8 cellular contexts compared by ENCODE assay signal in the genomic region with DNA sequence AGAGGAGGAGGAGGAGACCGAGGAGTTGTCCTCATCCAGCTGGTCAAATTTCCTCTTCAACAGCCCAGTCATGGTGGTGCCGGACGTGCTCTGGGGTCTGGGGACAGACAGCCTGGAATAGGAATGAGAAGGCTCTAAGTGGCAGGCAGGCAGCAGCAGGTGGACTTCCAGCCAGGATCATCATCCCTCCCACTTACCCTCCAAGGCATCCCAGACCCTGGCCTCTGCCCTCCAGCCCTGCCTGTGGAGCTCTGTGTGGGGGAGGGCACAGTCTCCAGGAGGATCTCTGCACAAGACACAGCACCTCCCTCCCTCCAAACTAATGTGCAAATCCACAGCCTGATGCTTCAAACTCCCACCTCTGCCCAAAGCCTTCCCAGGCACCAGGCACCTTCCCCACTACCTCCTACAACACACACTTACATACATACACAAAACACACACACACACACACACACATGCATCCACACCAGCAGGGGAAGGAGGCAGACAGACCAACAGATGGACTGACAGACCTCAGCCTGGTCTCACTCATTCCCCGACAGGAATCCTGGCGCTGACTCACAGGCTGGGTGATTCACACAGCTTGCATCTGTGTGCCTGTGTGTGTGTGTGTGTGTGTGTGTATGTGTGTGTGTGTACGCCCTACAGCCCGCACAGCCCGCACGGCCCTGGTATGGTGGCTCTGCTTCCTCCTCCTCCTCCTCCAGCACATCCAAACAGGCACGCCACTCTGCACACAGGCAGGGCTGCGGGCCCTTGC. TPM values are rescaled to one million over a fixed set of nuclear protein-coding genes. Genes with fewer than 3 reads are reported as not detected.
DNase-seq lines count a peak whose midpoint lies in the region; ATAC-seq and TF ChIP-seq lines count a peak whose summit lies in the region.

No MANE protein-coding gene starts in this region.

- CTCF ChIA-PET in AG04449 (lab: Yijun Ruan, JAX): interaction anchor here (0.8 to 3.5 kb wide), 7 partner anchors 11 to 145 kb away, joined by 3 to 26 read pairs (median 6); no protein-coding TSS in a partner anchor

- no peaks in the 10 kb centered on the region for H3K27me3 Mint-ChIP-seq in activated T-helper 1 cell treated with anti-CD3 and anti-CD28 coated beads, Interleukin-12 subunit alpha, Interleukin-12 subunit beta, Interleukin-2, Interleukin-4 antibody, amounts not matched to agents 30 ng/mL and 10 ng/mL and 1 ng/mL, durations not matched to agents 14 hours and 24 hours and 36 hours (ENCODE audit: insufficient read depth)

- H3K4me1 ChIP-seq in OCI-LY3 (ENCODE audit: low read length): peaks cover 60% of the 10 kb centered on the region
- H3K4me1 ChIP-seq in osteoblast (ENCODE audit: insufficient read depth, low read length): peaks cover 59% of the 10 kb centered on the region
- peaks cover 0 to 92% (median 74%) of the 10 kb centered on the region in 4 donors for H3K4me1 ChIP-seq in tibial artery

- H3K4me1 Mint-ChIP-seq in activated T-helper 1 cell treated with anti-CD3 and anti-CD28 coated beads, Interleukin-12 subunit alpha, Interleukin-12 subunit beta, Interleukin-2, Interleukin-4 antibody, amounts not matched to agents 30 ng/mL and 10 ng/mL and 1 ng/mL, durations not matched to agents 14 hours and 24 hours and 36 hours (ENCODE audit: low read depth): peaks cover 67% of the 10 kb centered on the region

- peak; percentile 98 for DNase-seq in AG04449 (ENCODE audit: low read depth, low spot score)
- peak; percentile 64 for DNase-seq in activated T-helper 1 cell treated with anti-CD3 and anti-CD28 coated beads, Interleukin-12 subunit alpha, Interleukin-12 subunit beta, Interleukin-2, Interleukin-4 antibody, amounts not matched to agents 30 ng/mL and 10 ng/mL and 1 ng/mL, durations not matched to agents 14 hours and 24 hours and 36 hours (ENCODE audit: low spot score)
- peak; percentile 95 for DNase-seq in fibroblast of pulmonary artery (ENCODE audit: low read depth)
- peak; percentile 98 for DNase-seq in osteoblast (ENCODE audit: insufficient read length, low spot score, missing footprints)
- DNase-seq in tibial artery: peak; percentile 89 to 94
- DNase-seq in iPS-NIHi11 (ENCODE audit: low spot score): no peak

- H3K9me3 ChIP-seq in OCI-LY3 (ENCODE audit: insufficient read depth, low read length) (no peaks in the 10 kb centered on the region), osteoblast (ENCODE audit: low read depth, low read length) (no peaks in the 10 kb centered on the region), tibial artery (no peaks in the 10 kb centered on the region)

- POLR2A ChIA-PET in AG04449 (lab: Yijun Ruan, JAX): interaction anchor here (0.7 to 1.9 kb wide), 9 partner anchors 11 to 41 kb away, joined by 3 to 12 read pairs (median 4); a partner anchor contains a TSS

- peak overlapping the region; percentile 32 for H3K4me3 ChIP-seq in AG04449 (ENCODE audit: low read depth, low read length)
- peak overlapping the region; percentile 66 for H3K4me3 ChIP-seq in OCI-LY3 (ENCODE audit: low read length)
- peak overlapping the region; percentile 12 for H3K4me3 ChIP-seq in fibroblast of pulmonary artery (replicated peaks; ENCODE audit: low read depth, low read length)
- peak overlapping the region; percentile 24 for H3K4me3 ChIP-seq in osteoblast (ENCODE audit: insufficient read depth, low read length)
- peak overlapping the region; percentile 21 to 42 for H3K4me3 ChIP-seq in tibial artery

- peak overlapping the region; percentile 94 for H3K4me3 Mint-ChIP-seq in activated T-helper 1 cell treated with anti-CD3 and anti-CD28 coated beads, Interleukin-12 subunit alpha, Interleukin-12 subunit beta, Interleukin-2, Interleukin-4 antibody, amounts not matched to agents 30 ng/mL and 10 ng/mL and 1 ng/mL, durations not matched to agents 14 hours and 24 hours and 36 hours

- H3K79me2 ChIP-seq in OCI-LY3 (ENCODE audit: low read length): peaks cover 52% of the 10 kb centered on the region
- H3K79me2 ChIP-seq in osteoblast (ENCODE audit: insufficient read depth, low read length): peaks cover 85% of the 10 kb centered on the region

- H3K9me3 Mint-ChIP-seq in activated T-helper 1 cell treated with anti-CD3 and anti-CD28 coated beads, Interleukin-12 subunit alpha, Interleukin-12 subunit beta, Interleukin-2, Interleukin-4 antibody, amounts not matched to agents 30 ng/mL and 10 ng/mL and 1 ng/mL, durations not matched to agents 14 hours and 24 hours and 36 hours: no peaks in the 10 kb centered on the region

- peaks cover 42% of the 10 kb centered on the region for H3K36me3 ChIP-seq in OCI-LY3 (replicated peaks; ENCODE audit: low read depth, low read length)
- peaks cover 48% of the 10 kb centered on the region for H3K36me3 ChIP-seq in osteoblast (ENCODE audit: insufficient read depth, low read length)
- peaks cover 34 to 48% (median 48%) of the 10 kb centered on the region in 3 donors for H3K36me3 ChIP-seq in tibial artery

- no peaks in the 10 kb centered on the region for H3K27me3 ChIP-seq in OCI-LY3 (ENCODE audit: low read depth, low read length)
- H3K27me3 ChIP-seq in osteoblast (ENCODE audit: insufficient read depth, low read length): no peaks in the 10 kb centered on the region
- H3K27me3 ChIP-seq in tibial artery: no peaks in the 10 kb centered on the region

- H3K4me2 ChIP-seq in OCI-LY3 (ENCODE audit: low read length) (peak overlapping the region; percentile 94), osteoblast (ENCODE audit: insufficient read depth, low read length) (peak overlapping the region; percentile 76)

- H2AFZ ChIP-seq in OCI-LY3 (ENCODE audit: low read depth, low read length) (no peak overlapping the region), osteoblast (ENCODE audit: low read length) (no peak overlapping the region)

- H3K27ac ChIP-seq in OCI-LY3 (ENCODE audit: low read length) (peak overlapping the region; percentile 80; the same call in 1 of the 2 replicates), osteoblast (ENCODE audit: low read depth, low read length) (peak overlapping the region; percentile 84), tibial artery (peak overlapping the region; percentile 98 to 100)

- peaks cover 27% of the 10 kb centered on the region for H4K20me1 ChIP-seq in OCI-LY3 (ENCODE audit: insufficient read depth, low read length)
- H4K20me1 ChIP-seq in osteoblast (ENCODE audit: insufficient read depth, low read length): peaks cover 60% of the 10 kb centered on the region

- intact Hi-C loops in activated T-helper 1 cell treated with anti-CD3 and anti-CD28 coated beads, Interleukin-12 subunit alpha, Interleukin-12 subunit beta, Interleukin-2, Interleukin-4 antibody, amounts not matched to agents 30 ng/mL and 10 ng/mL and 1 ng/mL, durations not matched to agents 14 hours and 24 hours and 36 hours (cut with micrococcal nuclease): loop anchor here (1.0 kb wide), 2 partner anchors 34 to 38 kb away; no protein-coding TSS in a partner anchor
- intact Hi-C loops in tibial artery (cut with DNase I; ENCODE audit: low total_unique reads): no loop called here

- ATAC-seq in GM19395 (IDR thresholded peaks at IDR 0.05; ENCODE audit: unreplicated experiment): peak; percentile 13

- H3K9ac ChIP-seq in OCI-LY3 (ENCODE audit: low read length): peak overlapping the region; percentile 71; the same call in 1 of the 2 replicates

- H3K36me3 Mint-ChIP-seq in activated T-helper 1 cell treated with anti-CD3 and anti-CD28 coated beads, Interleukin-12 subunit alpha, Interleukin-12 subunit beta, Interleukin-2, Interleukin-4 antibody, amounts not matched to agents 30 ng/mL and 10 ng/mL and 1 ng/mL, durations not matched to agents 14 hours and 24 hours and 36 hours (ENCODE audit: low read depth): peaks cover 71% of the 10 kb centered on the region

- TF ChIP-seq CTCF in AG04449 (IDR thresholded peaks at IDR 0.05; ENCODE audit: insufficient read depth, low read length, missing control alignments): no peak
- no peak for TF ChIP-seq CTCF in OCI-LY3 (IDR thresholded peaks at IDR 0.05; ENCODE audit: low read depth, low read length)
- TF ChIP-seq CTCF in fibroblast of pulmonary artery (IDR thresholded peaks at IDR 0.05; ENCODE audit: low read length, missing control alignments): no peak
- TF ChIP-seq CTCF in osteoblast (IDR thresholded peaks at IDR 0.05; ENCODE audit: extremely low read depth, low read depth, low read length): no peak
- TF ChIP-seq CTCF in tibial artery (IDR thresholded peaks at IDR 0.05): peak in 1 of 2 experiments; percentile 24

- peak overlapping the region; percentile 97 for H3K27ac Mint-ChIP-seq in activated T-helper 1 cell treated with anti-CD3 and anti-CD28 coated beads, Interleukin-12 subunit alpha, Interleukin-12 subunit beta, Interleukin-2, Interleukin-4 antibody, amounts not matched to agents 30 ng/mL and 10 ng/mL and 1 ng/mL, durations not matched to agents 14 hours and 24 hours and 36 hours

RNA-seq across cellular contexts. Expression of a gene that starts 6.6 kb away (rescaled TPM):
- total RNA-seq in activated T-helper 1 cell treated with anti-CD3 and anti-CD28 coated beads, Interleukin-12 subunit alpha, Interleukin-12 subunit beta, Interleukin-2, Interleukin-4 antibody, amounts not matched to agents 30 ng/mL and 10 ng/mL and 1 ng/mL, durations not matched to agents 14 hours and 24 hours and 36 hours: 33.4 and 34.3 TPM in 2 replicates
- 5.8 and 8.0 TPM in 2 replicates for total RNA-seq in osteoblast

RNA-seq across cellular contexts. Expression of a gene that starts 39.3 kb away (rescaled TPM):
- total RNA-seq in activated T-helper 1 cell treated with anti-CD3 and anti-CD28 coated beads, Interleukin-12 subunit alpha, Interleukin-12 subunit beta, Interleukin-2, Interleukin-4 antibody, amounts not matched to agents 30 ng/mL and 10 ng/mL and 1 ng/mL, durations not matched to agents 14 hours and 24 hours and 36 hours: 0.83 and 1.0 TPM in 2 replicates
- 6.9 and 8.5 TPM in 2 replicates for total RNA-seq in osteoblast

RNA-seq across cellular contexts. Expression of a gene that starts 39.4 kb away (rescaled TPM):
- total RNA-seq in activated T-helper 1 cell treated with anti-CD3 and anti-CD28 coated beads, Interleukin-12 subunit alpha, Interleukin-12 subunit beta, Interleukin-2, Interleukin-4 antibody, amounts not matched to agents 30 ng/mL and 10 ng/mL and 1 ng/mL, durations not matched to agents 14 hours and 24 hours and 36 hours: 26.6 and 35.6 TPM in 2 replicates
- 44.5 and 46.0 TPM in 2 replicates for total RNA-seq in osteoblast

RNA-seq across cellular contexts. Expression of a gene that starts 45.6 kb away (rescaled TPM):
- 2.4 and 3.0 TPM in 2 replicates for total RNA-seq in activated T-helper 1 cell treated with anti-CD3 and anti-CD28 coated beads, Interleukin-12 subunit alpha, Interleukin-12 subunit beta, Interleukin-2, Interleukin-4 antibody, amounts not matched to agents 30 ng/mL and 10 ng/mL and 1 ng/mL, durations not matched to agents 14 hours and 24 hours and 36 hours
- total RNA-seq in osteoblast: under 0.01 TPM in 2 replicates

Comparison
In these comparisons a context has a peak if more than half of its experiments do, and no peak if none do; other contexts are left out.
1. H3K4me3 ChIP-seq: peak in every context shown above with its lines; median percentile 66 in OCI-LY3; 32 in AG04449; 32 in tibial artery; 24 in osteoblast; 12 in fibroblast of pulmonary artery.